Comparison of ENCODE assay signal across 1 cellular context in genomic region chr9:136944094-136944518, GRCh38.
TF ChIP-seq lines count a peak whose summit lies in the region.

No MANE protein-coding gene starts in this region.

TF ChIP-seq in H1, 55 proteins besides CTCF, POLR2A, EP300 and RAD21:
- 0 out of 2 replicates have a peak, but pooled peaks have one; percentile 48 for TF ChIP-seq RBBP5 (IDR thresholded peaks at IDR 0.05; ENCODE audit: borderline replicate concordance, low read depth, low read length)
- TF ChIP-seq SIN3A (conservative IDR thresholded peaks at IDR 0.05 in 1 of 2, IDR thresholded peaks at IDR 0.05 in 1 of 2; ENCODE audit: low read depth in 1 of 2, low read length in 2 of 2) = peak in 1 of 2 experiments; percentile 68; a peak in 1 of 4 replicates
- peak; percentile 72; the same call in 1 of the 2 replicates for TF ChIP-seq PHF8 (conservative IDR thresholded peaks at IDR 0.05; ENCODE audit: low read depth, low read length)
- TF ChIP-seq TEAD4 (IDR thresholded peaks at IDR 0.05; ENCODE audit: low read depth, low read length) = no peak
- TF ChIP-seq HDAC2 (IDR thresholded peaks at IDR 0.05; ENCODE audit: borderline replicate concordance in 1 of 2, low read depth in 2 of 2, low read length in 2 of 2) = 0 out of 4 replicates have a peak, but pooled peaks of 1 of the 2 experiments have one; percentile 28
- no peak for TF ChIP-seq NRF1 (IDR thresholded peaks at IDR 0.05; ENCODE audit: low read depth, low read length)
